Comparison of ENCODE assay signal across 16 cellular contexts in genomic region chr6:32397252-32397920, GRCh38. TPM values are rescaled to one million over a fixed set of nuclear protein-coding genes. Genes with fewer than 3 reads are reported as not detected.
DNase-seq lines count a peak whose midpoint lies in the region; ATAC-seq and TF ChIP-seq lines count a peak whose summit lies in the region.
"Had no signal": no experiment of that assay in that cellular context is flagged by ENCODE, and none has a peak within 500 bp of the region (broad histone marks: within the 10 kb centered on the region; RNA-seq: fewer than 3 reads in every experiment).

No MANE protein-coding gene starts in this region.

- H3K9me3 Mint-ChIP-seq in mesothelial cell of epicardium = no peaks in the 10 kb centered on the region

- ATAC-seq in GM18861 (IDR thresholded peaks at IDR 0.05; ENCODE audit: unreplicated experiment) (peak; percentile 69), GM21526 (IDR thresholded peaks at IDR 0.05; ENCODE audit: low FRiP score, unreplicated experiment) (peak; percentile 60), HG03354 (IDR thresholded peaks at IDR 0.05; ENCODE audit: poor library complexity, severe bottlenecking, unreplicated experiment) (peak; percentile 90)
- ATAC-seq: gastrocnemius medialis had no signal

- H3K4me3 ChIP-seq in fibroblast of mammary gland (ENCODE audit: control insufficient read depth, low read depth, low read length) = no peak overlapping the region
- H3K4me3 ChIP-seq: gastrocnemius medialis, SJSA1, spleen, stomach had no signal

- H3K27ac Mint-ChIP-seq in mesothelial cell of epicardium = no peak overlapping the region

- H3K4me3 Mint-ChIP-seq in mesothelial cell of epicardium = no peak overlapping the region

- peaks cover 5% of the 10 kb centered on the region for H3K36me3 Mint-ChIP-seq in mesothelial cell of epicardium

- H3K4me1 Mint-ChIP-seq in mesothelial cell of epicardium = peaks cover 9% of the 10 kb centered on the region

- TF ChIP-seq CTCF in fibroblast of mammary gland (conservative IDR thresholded peaks at IDR 0.05; ENCODE audit: control insufficient read depth, insufficient read depth, low read depth, low read length) = no peak
- no peak for TF ChIP-seq CTCF in mesothelial cell of epicardium (IDR thresholded peaks at IDR 0.05; ENCODE audit: unreplicated experiment)

- H3K27me3 Mint-ChIP-seq in mesothelial cell of epicardium (ENCODE audit: low read depth) = peaks cover 11% of the 10 kb centered on the region

- DNase-seq in fibroblast of mammary gland (ENCODE audit: low read depth) (peak; percentile 3), mesothelial cell of epicardium (ENCODE audit: low spot score in 2 of 2, unreplicated experiment in 2 of 2) (no peak), NCI-H128 (lab: John Stamatoyannopoulos, UW; ENCODE audit: unreplicated experiment) (no peak), SIG-M5 treated with dmso at 0.1 percent for 504 hours (lab: John Stamatoyannopoulos, UW; ENCODE audit: unreplicated experiment) (no peak)
- DNase-seq in activated CD4-positive, alpha-beta T cell treated with anti-CD3 and anti-CD28 coated beads, Interleukin-2, amount 50 U/mL, for 1 hour = no peak
- DNase-seq: DMS53, gastrocnemius medialis, HCEC 1CT, NCI-H1417, spleen, stomach had no signal

RNA-seq across cellular contexts. Expression of gene BTNL2, which starts 9.6 kb away (rescaled TPM):
- not detected in 3 replicates for total RNA-seq in mesothelial cell of epicardium
- total RNA-seq: gastrocnemius medialis, mononuclear cell, SJSA1, spleen, stomach had no signal

RNA-seq across cellular contexts. Expression of gene TSBP1, which starts 25.7 kb away (rescaled TPM):
- total RNA-seq in mesothelial cell of epicardium = not detected in 3 replicates
- total RNA-seq: gastrocnemius medialis, mononuclear cell, SJSA1, spleen, stomach had no signal

RNA-seq across cellular contexts. Expression of gene HLA-DRA, which starts 42.3 kb away (rescaled TPM):
- total RNA-seq in mesothelial cell of epicardium = not detected in 3 replicates
- total RNA-seq: SJSA1 had no signal
